Comparison of ENCODE assay signal across 29 cellular contexts in genomic region chr2:40004336-40004735, GRCh38.
DNase-seq lines count a peak whose midpoint lies in the region; ATAC-seq, FAIRE-seq and TF ChIP-seq lines count a peak whose summit lies in the region.
"Had no signal": no experiment of that assay in that cellular context is flagged by ENCODE, and none has a peak within 500 bp of the region (broad histone marks: within the 10 kb centered on the region; RNA-seq: fewer than 3 reads in every experiment).

No MANE protein-coding gene starts in this region.

- peaks cover 2% of the 10 kb centered on the region for H3K4me1 Mint-ChIP-seq in astrocyte (ENCODE audit: low read depth, unreplicated experiment)
- H3K4me1 Mint-ChIP-seq: neural progenitor cell, T-cell had no signal

- no peak overlapping the region for H3K4me3 Mint-ChIP-seq in astrocyte (ENCODE audit: unreplicated experiment)
- H3K4me3 Mint-ChIP-seq: activated naive CD8-positive, alpha-beta T cell; CD8-positive, alpha-beta T cell; neural progenitor cell; T-cell; type B pancreatic cell had no signal

- H3K4me1 ChIP-seq in astrocyte (ENCODE audit: insufficient read depth, low read length), result no peaks in the 10 kb centered on the region
- H3K4me1 ChIP-seq: ascending aorta, lower lobe of right lung, neural progenitor cell, sigmoid colon had no signal

- no peaks in the 10 kb centered on the region for H3K27me3 ChIP-seq in astrocyte (ENCODE audit: insufficient read depth, low read length)
- H3K27me3 ChIP-seq: ascending aorta, neural progenitor cell, sigmoid colon had no signal

- H4K20me1 ChIP-seq in astrocyte (ENCODE audit: insufficient read depth, low read length), result no peaks in the 10 kb centered on the region

- H3K27ac ChIP-seq in astrocyte (ENCODE audit: low read depth, low read length), result no peak overlapping the region
- H3K27ac ChIP-seq: ascending aorta, lower lobe of right lung, neural progenitor cell, sigmoid colon had no signal

- no peak overlapping the region for H2AFZ ChIP-seq in astrocyte (ENCODE audit: low read depth, low read length)
- H2AFZ ChIP-seq: neural progenitor cell had no signal

- no peak for FAIRE-seq in astrocyte (lab: Jason Lieb, UNC)
- FAIRE-seq: keratinocyte, RCC 7860, TTC549 had no signal

- H3K9me3 Mint-ChIP-seq in astrocyte (ENCODE audit: unreplicated experiment), result peaks cover 2% of the 10 kb centered on the region
- H3K9me3 Mint-ChIP-seq: CD8-positive, alpha-beta T cell; neural progenitor cell; T-cell; type B pancreatic cell had no signal

- no peak for ATAC-seq in GM21737 (IDR thresholded peaks at IDR 0.05; ENCODE audit: unreplicated experiment)
- ATAC-seq: CD8-positive, alpha-beta T cell; esophagus mucosa; lower lobe of right lung; T-cell had no signal

- no peak overlapping the region for H3K27ac Mint-ChIP-seq in astrocyte (ENCODE audit: unreplicated experiment)
- H3K27ac Mint-ChIP-seq: activated naive CD8-positive, alpha-beta T cell; CD8-positive, alpha-beta T cell; neural progenitor cell; T-cell; type B pancreatic cell had no signal

- H3K36me3 Mint-ChIP-seq in astrocyte (ENCODE audit: low read depth, unreplicated experiment), result no peaks in the 10 kb centered on the region
- H3K36me3 Mint-ChIP-seq: activated naive CD8-positive, alpha-beta T cell; CD8-positive, alpha-beta T cell; neural progenitor cell; T-cell; type B pancreatic cell had no signal

- H3K4me3 ChIP-seq in astrocyte (ENCODE audit: insufficient read depth, low read depth, low read length), result no peak overlapping the region
- H3K4me3 ChIP-seq: ascending aorta, lower lobe of right lung, neural progenitor cell, sigmoid colon had no signal

- H3K36me3 ChIP-seq in astrocyte (ENCODE audit: insufficient read depth, low read length), result no peaks in the 10 kb centered on the region
- H3K36me3 ChIP-seq: ascending aorta, lower lobe of right lung, neural progenitor cell, sigmoid colon had no signal

- DNase-seq in AG20443 (ENCODE audit: low spot score) (peak; percentile 30), GM03348 (ENCODE audit: low spot score) (peak; percentile 35), astrocyte (ENCODE audit: low read depth) (no peak), iris pigment epithelial cell (ENCODE audit: low read depth) (peak; percentile 18), T1000 (lab: John Stamatoyannopoulos, UW) (no peak), ecto neural progenitor cell (ENCODE audit: low spot score) (no peak)
- DNase-seq in activated CD8-positive, alpha-beta memory T cell treated with anti-CD3 and anti-CD28 coated beads for 24 hours, result no peak
- DNase-seq: AML-193; CD8-positive, alpha-beta T cell; cerebellar nuclear complex; DMS 273 treated with DMSO at 0.1 percent for 48 hours; effector CD8-positive, alpha-beta T cell; GDM1; lower lobe of right lung; NCI-H2171 treated with DMSO at 0.1 percent for 48 hours; NCI-H524 treated with DMSO at 0.1 percent for 48 hours; posterior cingulate gyrus; sigmoid colon; stimulated activated CD8-positive, alpha-beta memory T cell treated with anti-CD3 and anti-CD28 coated beads, Interleukin-4, amount 100 ng/mL, for 48 hours; T-cell had no signal

- no peaks in the 10 kb centered on the region for H3K79me2 ChIP-seq in astrocyte (ENCODE audit: insufficient read depth, low read length)

- H3K9me3 ChIP-seq in astrocyte (ENCODE audit: insufficient read depth, low read depth, low read length), result no peaks in the 10 kb centered on the region
- H3K9me3 ChIP-seq: ascending aorta, lower lobe of right lung, sigmoid colon had no signal

- no peak overlapping the region for H3K9ac ChIP-seq in astrocyte (ENCODE audit: low read length)
- H3K9ac ChIP-seq: neural progenitor cell had no signal

- no peaks in the 10 kb centered on the region for H3K27me3 Mint-ChIP-seq in astrocyte (ENCODE audit: low read depth, unreplicated experiment)
- H3K27me3 Mint-ChIP-seq: activated naive CD8-positive, alpha-beta T cell; T-cell; type B pancreatic cell had no signal

- TF ChIP-seq CTCF in astrocyte (IDR thresholded peaks at IDR 0.05; ENCODE audit: insufficient read depth, low read depth, low read length), result no peak

- peak overlapping the region; percentile 2 for H3K4me2 ChIP-seq in astrocyte (ENCODE audit: low read length)
- H3K4me2 ChIP-seq: neural progenitor cell had no signal

Comparison
In these comparisons a context has a peak if more than half of its experiments do, and no peak if none do; other contexts are left out.
1. DNase-seq: peak in AG20443 (single experiment), GM03348 (single experiment) and iris pigment epithelial cell (single experiment); none in astrocyte (single experiment), T1000 (single experiment), activated CD8-positive, alpha-beta memory T cell treated with anti-CD3 and anti-CD28 coated beads for 24 hours (single experiment) and ecto neural progenitor cell (single experiment).